8 cellular contexts compared by ENCODE assay signal in the genomic region with DNA sequence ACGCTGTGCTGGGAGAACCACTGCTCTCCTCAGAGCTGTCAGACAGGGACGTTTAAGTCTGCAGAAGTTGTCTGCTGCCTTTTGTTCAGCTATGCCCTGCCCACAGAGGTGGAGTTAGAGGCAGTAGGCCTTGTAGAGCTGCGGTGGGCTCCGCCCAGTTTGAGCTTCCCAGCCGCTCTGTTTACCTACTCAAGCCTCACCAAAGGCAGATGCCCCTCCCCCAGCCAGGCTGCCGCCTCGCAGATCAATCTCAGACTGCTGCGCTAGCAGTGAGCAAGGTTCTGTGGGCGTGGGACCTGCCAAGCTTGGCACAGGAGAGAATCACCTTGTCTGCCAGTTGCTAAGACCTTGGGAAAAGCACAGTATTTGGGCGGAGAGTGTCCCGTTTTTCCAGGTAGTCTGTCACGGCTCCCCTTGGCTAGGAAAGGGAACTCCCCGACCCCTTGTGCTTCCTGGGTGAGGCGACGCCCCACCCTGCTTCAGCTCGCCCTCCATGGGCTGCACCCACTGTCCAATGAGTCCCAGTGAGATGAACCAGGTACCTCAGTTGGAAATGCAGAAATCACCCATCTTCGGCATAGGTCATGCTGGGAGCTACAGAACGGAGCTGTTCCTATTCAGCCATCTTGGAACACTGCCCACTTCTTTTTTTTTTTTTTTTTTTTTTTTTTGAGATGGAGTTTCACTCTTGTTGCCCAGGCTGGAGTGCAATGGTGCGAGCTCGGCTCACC. TPM values are rescaled to one million over a fixed set of nuclear protein-coding genes. Genes with fewer than 3 reads are reported as not detected.
A peak's percentile ranks its signal among the peaks of the same experiment; 100 is the strongest.
DNase-seq lines count a peak whose midpoint lies in the region; ATAC-seq and TF ChIP-seq lines count a peak whose summit lies in the region.
"Not testable (repeated sequence)": the region's sequence is repeated elsewhere in the genome, so short reads cannot be mapped to it uniquely, and the experiment has no call there.

No MANE protein-coding gene starts in this region.

- not testable (repeated sequence) for H4K20me1 ChIP-seq in hepatocyte (ENCODE audit: insufficient read depth, poor library complexity, severe bottlenecking)

- H3K9me3 Mint-ChIP-seq in activated CD4-positive, alpha-beta memory T cell treated with anti-CD3 and anti-CD28 coated beads for 36 hours; activated naive CD8-positive, alpha-beta T cell treated with anti-CD3 and anti-CD28 coated beads, Interleukin-2, amount 50 U/mL, for 24 hours; neural crest cell: not testable (repeated sequence)

- H3K36me3 ChIP-seq in hepatocyte (replicated peaks; ENCODE audit: insufficient read depth, low read depth) = not testable (repeated sequence)

- not testable (repeated sequence) for H3K9me3 ChIP-seq in hepatocyte (ENCODE audit: low read depth)

- not testable (repeated sequence) for TF ChIP-seq CTCF in hepatocyte (IDR thresholded peaks at IDR 0.05; ENCODE audit: poor library complexity); neural crest cell (conservative IDR thresholded peaks at IDR 0.05)

- not testable (repeated sequence) for ATAC-seq in activated naive CD8-positive, alpha-beta T cell treated with anti-CD3 and anti-CD28 coated beads, Interleukin-2, amount 50 U/mL, for 24 hours

- not testable (repeated sequence) for H3K4me3 ChIP-seq in hepatocyte

- DNase-seq in COR-L47 (lab: John Stamatoyannopoulos, UW) = peak; percentile 96
- peak; percentile 94 for DNase-seq in NCI-H1105 (lab: John Stamatoyannopoulos, UW)
- DNase-seq in SHP77 (lab: John Stamatoyannopoulos, UW) = peak; percentile 93 to 98
- DNase-seq in activated CD4-positive, alpha-beta memory T cell treated with anti-CD3 and anti-CD28 coated beads for 36 hours = peak; percentile 63
- peak; percentile 3 for DNase-seq in activated naive CD8-positive, alpha-beta T cell treated with anti-CD3 and anti-CD28 coated beads, Interleukin-2, amount 50 U/mL, for 24 hours
- DNase-seq in hepatocyte (ENCODE audit: low spot score) = peak; percentile 51
- peak; percentile 17 for DNase-seq in neural crest cell (ENCODE audit: low read depth, low spot score)
- DNase-seq in stimulated activated CD4-positive, alpha-beta T cell treated with anti-CD3 and anti-CD28 coated beads, Interleukin-4, amount 100 ng/mL, for 48 hours (ENCODE audit: low read depth in 2 of 2) = peak; percentile 12 to 42

- CTCF ChIA-PET in activated CD4-positive, alpha-beta memory T cell treated with anti-CD3 and anti-CD28 coated beads for 36 hours (lab: Charles Lee) = not testable (repeated sequence)

- H3K79me2 ChIP-seq in hepatocyte = not testable (repeated sequence)

- not testable (repeated sequence) for H3K27me3 ChIP-seq in hepatocyte

- H3K27ac Mint-ChIP-seq in activated CD4-positive, alpha-beta memory T cell treated with anti-CD3 and anti-CD28 coated beads for 36 hours; activated naive CD8-positive, alpha-beta T cell treated with anti-CD3 and anti-CD28 coated beads, Interleukin-2, amount 50 U/mL, for 24 hours; neural crest cell (ENCODE audit: unreplicated experiment): not testable (repeated sequence)

- H2AFZ ChIP-seq in hepatocyte = not testable (repeated sequence)

- WGBS in hepatocyte (ENCODE audit: low lambda C conversion rate, missing lambda C conversion rate) = 86% methylated on average over 20 of the region's 20 CpGs

- intact Hi-C loops in activated CD4-positive, alpha-beta memory T cell treated with anti-CD3 and anti-CD28 coated beads for 36 hours (cut with micrococcal nuclease) = not testable (repeated sequence)

- not testable (repeated sequence) for H3K4me1 ChIP-seq in hepatocyte (ENCODE audit: insufficient read depth)

- H3K27ac ChIP-seq in hepatocyte = not testable (repeated sequence)

- POLR2A ChIA-PET in activated CD4-positive, alpha-beta memory T cell treated with anti-CD3 and anti-CD28 coated beads for 36 hours (lab: Charles Lee) = not testable (repeated sequence)

- not testable (repeated sequence) for H3K4me2 ChIP-seq in hepatocyte

- H3K27me3 Mint-ChIP-seq in activated CD4-positive, alpha-beta memory T cell treated with anti-CD3 and anti-CD28 coated beads for 36 hours; activated naive CD8-positive, alpha-beta T cell treated with anti-CD3 and anti-CD28 coated beads, Interleukin-2, amount 50 U/mL, for 24 hours; neural crest cell (ENCODE audit: low read depth): not testable (repeated sequence)

- not testable (repeated sequence) for H3K9me2 ChIP-seq in hepatocyte (replicated peaks; ENCODE audit: insufficient read depth)

- H3K36me3 Mint-ChIP-seq in activated CD4-positive, alpha-beta memory T cell treated with anti-CD3 and anti-CD28 coated beads for 36 hours; activated naive CD8-positive, alpha-beta T cell treated with anti-CD3 and anti-CD28 coated beads, Interleukin-2, amount 50 U/mL, for 24 hours (ENCODE audit: low read depth); neural crest cell (ENCODE audit: low read depth): not testable (repeated sequence)

- H3K4me1 Mint-ChIP-seq in activated CD4-positive, alpha-beta memory T cell treated with anti-CD3 and anti-CD28 coated beads for 36 hours (ENCODE audit: low read depth); activated naive CD8-positive, alpha-beta T cell treated with anti-CD3 and anti-CD28 coated beads, Interleukin-2, amount 50 U/mL, for 24 hours; neural crest cell: not testable (repeated sequence)

- H3K4me3 Mint-ChIP-seq in activated CD4-positive, alpha-beta memory T cell treated with anti-CD3 and anti-CD28 coated beads for 36 hours; activated naive CD8-positive, alpha-beta T cell treated with anti-CD3 and anti-CD28 coated beads, Interleukin-2, amount 50 U/mL, for 24 hours; neural crest cell: not testable (repeated sequence)

RNA-seq across cellular contexts. Expression of a gene that starts 57.6 kb away (rescaled TPM):
- total RNA-seq in activated CD4-positive, alpha-beta memory T cell treated with anti-CD3 and anti-CD28 coated beads for 36 hours = 10 to 100 TPM; 66.5 to 66.6 TPM
- total RNA-seq in hepatocyte (135 and 146 TPM in 2 replicates), neural crest cell (108 and 110 TPM in 2 replicates)
- polyA plus RNA-seq in hepatocyte = 64.3 and 76.9 TPM in 2 replicates

Comparison
In these comparisons a context has a peak if more than half of its experiments do, and no peak if none do; other contexts are left out.
1. DNase-seq: peak in every context shown above with its lines; median percentile 96 in COR-L47; 96 in SHP77; 94 in NCI-H1105; 63 in activated CD4-positive, alpha-beta memory T cell treated with anti-CD3 and anti-CD28 coated beads for 36 hours; 51 in hepatocyte; 27 in stimulated activated CD4-positive, alpha-beta T cell treated with anti-CD3 and anti-CD28 coated beads, Interleukin-4, amount 100 ng/mL, for 48 hours; 17 in neural crest cell; 3 in activated naive CD8-positive, alpha-beta T cell treated with anti-CD3 and anti-CD28 coated beads, Interleukin-2, amount 50 U/mL, for 24 hours.